8 cellular contexts compared by ENCODE assay signal in the genomic region with DNA sequence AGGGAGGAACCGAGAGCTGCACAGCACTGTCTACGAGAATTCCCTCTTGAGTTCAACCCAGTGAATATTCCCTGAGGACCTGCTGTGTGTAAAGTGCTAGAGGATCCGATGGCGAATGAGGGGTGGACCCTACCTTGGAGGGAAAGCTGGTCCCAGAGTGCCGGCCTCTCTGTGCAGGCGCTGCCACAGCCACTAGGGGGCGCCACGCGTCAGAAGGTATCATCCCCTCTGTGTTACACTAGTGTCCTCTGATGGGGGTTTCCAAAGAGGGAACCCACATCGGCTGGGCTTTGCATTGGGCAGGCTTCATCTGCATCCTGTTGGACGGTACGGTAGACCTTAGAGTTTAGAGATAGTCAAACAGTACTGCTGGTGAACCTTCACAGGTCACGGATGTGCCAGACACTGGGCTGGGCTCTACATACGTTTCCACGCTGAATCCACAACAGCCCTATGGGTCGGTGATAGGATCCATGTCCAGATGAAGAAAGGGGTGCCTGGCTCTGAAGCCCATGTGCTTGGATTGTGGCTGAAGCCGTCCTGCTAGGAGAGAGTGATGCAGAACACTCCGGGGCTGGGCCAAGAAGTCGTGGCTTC. TPM values are rescaled to one million over a fixed set of nuclear protein-coding genes. Genes with fewer than 3 reads are reported as not detected.
DNase-seq lines count a peak whose midpoint lies in the region; ATAC-seq and TF ChIP-seq lines count a peak whose summit lies in the region.

No MANE protein-coding gene starts in this region.

- H2BK5ac ChIP-seq in trophoblast cell (ENCODE audit: low read depth, low read length, poor library complexity), result no peak overlapping the region

- intact Hi-C loops in esophagus squamous epithelium (cut with DNase I), result loop anchor here (5.0 kb wide), 1 partner anchor 38 kb away; a partner anchor contains a TSS

- no peak overlapping the region for H4K91ac ChIP-seq in trophoblast cell (ENCODE audit: low read depth, low read length)

- peaks cover 0 to 12% (median 3%) of the 10 kb centered on the region in 3 donors for H3K4me1 ChIP-seq in esophagus squamous epithelium
- H3K4me1 ChIP-seq in trophoblast cell (ENCODE audit: control insufficient read depth in 1 of 2, insufficient read depth in 2 of 2, low read length in 2 of 2), result no peaks in the 10 kb centered on the region

- H3K27ac ChIP-seq in esophagus squamous epithelium (no peak overlapping the region), trophoblast cell (ENCODE audit: low read depth, low read length) (no peak overlapping the region)

- H2BK120ac ChIP-seq in trophoblast cell (ENCODE audit: insufficient read depth, low read length, poor library complexity), result no peak overlapping the region

- no peaks in the 10 kb centered on the region for H3K79me1 ChIP-seq in trophoblast cell (ENCODE audit: low read length)

- H2AFZ ChIP-seq in trophoblast cell (ENCODE audit: insufficient read depth, low read length, poor library complexity), result no peak overlapping the region

- H3K9ac ChIP-seq in trophoblast cell (ENCODE audit: low read length), result no peak overlapping the region

- H4K8ac ChIP-seq in trophoblast cell (ENCODE audit: low read depth, low read length), result no peak overlapping the region

- no peak overlapping the region for H2AK5ac ChIP-seq in trophoblast cell (ENCODE audit: low read length)

- no peak overlapping the region for H3K18ac ChIP-seq in trophoblast cell (ENCODE audit: low read length)

- no peak overlapping the region for H3K14ac ChIP-seq in trophoblast cell (ENCODE audit: low read length)

- no peak overlapping the region for H2BK12ac ChIP-seq in trophoblast cell (ENCODE audit: low read length)

- DNase-seq in NCI-H524 (lab: John Stamatoyannopoulos, UW), result peak; percentile 2 to 15
- no peak for DNase-seq in NCI-H524 treated with DMSO at 0.1 percent for 48 hours (lab: John Stamatoyannopoulos, UW)
- DNase-seq in NCI-H2227 (lab: John Stamatoyannopoulos, UW; ENCODE audit: unreplicated experiment), result peak; percentile 40
- DNase-seq in activated T-cell treated with anti-CD3 and anti-CD28 coated beads for 1 hour (ENCODE audit: low read depth), result peak; percentile 81
- no peak for DNase-seq in esophagus squamous epithelium (lab: John Stamatoyannopoulos, UW)
- DNase-seq in trophoblast cell, result peak; percentile 14 to 61
- DNase-seq in OCI-M2 (lab: John Stamatoyannopoulos, UW; ENCODE audit: unreplicated experiment), result no peak

- 67 to 87% methylated on average over 12 of the region's 19 CpGs for WGBS in esophagus squamous epithelium, 2 donors
- no CpG with 5 or more reads among the region's 19 CpGs for WGBS in trophoblast cell (ENCODE audit: extremely low coverage, insufficient coverage, insufficient read length)

- no peak for TF ChIP-seq POLR2A in esophagus squamous epithelium (IDR thresholded peaks at IDR 0.05)

- ATAC-seq in GM21423 (IDR thresholded peaks at IDR 0.05; ENCODE audit: unreplicated experiment), result no peak

- H4K12ac ChIP-seq in trophoblast cell (ENCODE audit: low read depth, low read length), result no peak overlapping the region

- H3K27me3 ChIP-seq in esophagus squamous epithelium (no peaks in the 10 kb centered on the region), trophoblast cell (ENCODE audit: insufficient read depth, low read length) (no peaks in the 10 kb centered on the region)

- no peak overlapping the region for H3K23ac ChIP-seq in trophoblast cell (ENCODE audit: low read length)

- no peaks in the 10 kb centered on the region for H3K9me3 ChIP-seq in esophagus squamous epithelium
- H3K9me3 ChIP-seq in trophoblast cell (ENCODE audit: insufficient read depth, low read depth, low read length), result no peaks in the 10 kb centered on the region

- no peaks in the 10 kb centered on the region for H3K79me2 ChIP-seq in trophoblast cell (ENCODE audit: control insufficient read depth, insufficient read depth, low read length, poor library complexity)

- no peak overlapping the region for H3K4ac ChIP-seq in trophoblast cell (ENCODE audit: low read depth, low read length)

- TF ChIP-seq CTCF in esophagus squamous epithelium (IDR thresholded peaks at IDR 0.05), result peak; percentile 50 to 78 (median 66)

- H3K36me3 ChIP-seq in esophagus squamous epithelium (peaks cover 12 to 89% (median 17%) of the 10 kb centered on the region in 3 donors), trophoblast cell (ENCODE audit: control insufficient read depth in 1 of 2, insufficient read depth in 2 of 2, low read length in 2 of 2) (peaks cover 50 to 77% of the 10 kb centered on the region in 2 experiments)

- H3K4me3 ChIP-seq in esophagus squamous epithelium, result no peak overlapping the region
- H3K4me3 ChIP-seq in trophoblast cell (ENCODE audit: low read depth, low read length), result no peak overlapping the region

- no peak overlapping the region for H3K4me2 ChIP-seq in trophoblast cell (ENCODE audit: low read length)

RNA-seq across cellular contexts. Expression of a gene that starts 39.0 kb away (rescaled TPM):
- total RNA-seq in esophagus squamous epithelium, result 10 to 100 TPM; 15.5 to 37.8 (median 19.4) TPM
- polyA plus RNA-seq in trophoblast cell (2013), result 32.9 and 35.0 TPM in 2 replicates

RNA-seq across cellular contexts. Expression of a gene that starts 39.1 kb away (rescaled TPM):
- 10 to 100 TPM; 18.3 to 49.4 (median 36.3) TPM for total RNA-seq in esophagus squamous epithelium
- polyA plus RNA-seq in trophoblast cell (2013), result 58.4 and 66.1 TPM in 2 replicates

Comparison
In these comparisons a context has a peak if more than half of its experiments do, and no peak if none do; other contexts are left out.
1. DNase-seq: peak in NCI-H524 (2 of 2), NCI-H2227 (single experiment), activated T-cell treated with anti-CD3 and anti-CD28 coated beads for 1 hour (single experiment) and trophoblast cell (2 of 2); none in NCI-H524 treated with DMSO at 0.1 percent for 48 hours (single experiment), esophagus squamous epithelium (single experiment) and OCI-M2 (single experiment).